8 cellular contexts compared by ENCODE assay signal in the genomic region with DNA sequence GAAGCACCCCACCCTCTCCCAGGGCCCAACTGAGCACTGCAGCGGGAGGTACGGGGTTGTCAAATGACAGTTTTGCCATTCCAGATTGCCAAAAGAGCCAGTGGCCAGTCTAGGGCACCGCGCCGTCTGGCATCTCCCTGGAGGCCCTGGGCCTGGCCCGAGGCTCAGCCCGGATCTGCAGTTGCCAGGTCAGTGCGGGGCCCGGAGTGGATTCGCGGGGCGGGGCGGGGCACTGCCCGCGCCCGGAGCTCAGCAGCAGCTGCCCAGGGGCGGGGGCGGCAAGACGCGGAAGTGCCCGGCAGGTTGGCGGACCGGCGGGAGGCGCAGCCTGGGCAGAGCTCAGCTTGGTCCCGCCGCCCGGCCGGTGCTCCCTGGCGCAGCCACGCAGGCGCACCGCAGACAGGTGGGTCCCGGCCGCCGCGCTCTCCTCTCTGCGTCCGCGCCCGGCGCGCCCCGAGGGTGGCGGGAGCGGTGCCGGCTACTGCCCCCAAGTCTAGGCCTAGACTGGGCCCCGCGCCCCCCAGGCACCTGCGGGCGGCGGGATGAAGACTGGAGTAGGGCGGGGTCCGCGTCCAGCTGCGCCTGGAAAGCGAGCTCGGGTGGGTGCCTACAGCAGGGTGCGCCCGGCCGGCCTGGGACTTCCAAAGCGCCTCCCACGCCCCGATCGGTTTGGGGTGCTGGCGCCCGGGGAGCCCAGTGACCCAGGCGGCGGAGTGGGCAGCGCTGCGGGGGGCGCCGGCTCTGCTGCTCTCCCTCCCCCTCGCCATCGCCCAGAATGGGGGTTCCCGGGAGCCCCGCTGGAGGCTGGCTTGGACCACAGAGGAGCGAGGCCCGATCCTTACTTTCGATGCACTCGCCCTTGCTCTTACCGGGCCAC. TPM values are rescaled to one million over a fixed set of nuclear protein-coding genes. Genes with fewer than 3 reads are reported as not detected.
DNase-seq lines count a peak whose midpoint lies in the region; ATAC-seq and TF ChIP-seq lines count a peak whose summit lies in the region.

A gene with protein sequence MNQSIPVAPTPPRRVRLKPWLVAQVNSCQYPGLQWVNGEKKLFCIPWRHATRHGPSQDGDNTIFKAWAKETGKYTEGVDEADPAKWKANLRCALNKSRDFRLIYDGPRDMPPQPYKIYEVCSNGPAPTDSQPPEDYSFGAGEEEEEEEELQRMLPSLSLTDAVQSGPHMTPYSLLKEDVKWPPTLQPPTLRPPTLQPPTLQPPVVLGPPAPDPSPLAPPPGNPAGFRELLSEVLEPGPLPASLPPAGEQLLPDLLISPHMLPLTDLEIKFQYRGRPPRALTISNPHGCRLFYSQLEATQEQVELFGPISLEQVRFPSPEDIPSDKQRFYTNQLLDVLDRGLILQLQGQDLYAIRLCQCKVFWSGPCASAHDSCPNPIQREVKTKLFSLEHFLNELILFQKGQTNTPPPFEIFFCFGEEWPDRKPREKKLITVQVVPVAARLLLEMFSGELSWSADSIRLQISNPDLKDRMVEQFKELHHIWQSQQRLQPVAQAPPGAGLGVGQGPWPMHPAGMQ (plus strand): TSS at position 281 of the 877 bp plus-strand sequence. CDS start 4,155 bp downstream, outside the sequence.

- no peak within 1 kb of the TSS for H3K27ac ChIP-seq in brain microvascular endothelial cell

- ATAC-seq in stimulated activated naive CD8-positive, alpha-beta T cell treated with anti-CD3 and anti-CD28 coated beads, Interleukin-15, Interleukin-2, amounts not matched to agents 100 U/mL and 50 U/mL, for 24 hours = peak; percentile 17
- no peak for ATAC-seq in HG03469 (IDR thresholded peaks at IDR 0.05; ENCODE audit: unreplicated experiment)

- H3K4me3 ChIP-seq in brain microvascular endothelial cell (ENCODE audit: low read depth, low read length) = peak within 1 kb of the TSS; percentile 33

- H3K27me3 ChIP-seq in brain microvascular endothelial cell (replicated peaks) = peaks cover 42% of the 10 kb centered on the region

- H3K36me3 ChIP-seq in brain microvascular endothelial cell (replicated peaks) = no peaks in the 10 kb centered on the region

- TF ChIP-seq POLR2A in GM15510 (IDR thresholded peaks at IDR 0.05; ENCODE audit: borderline replicate concordance, extremely low read depth, insufficient read length) = peak; percentile 78

- DNase-seq in Ammon's horn (ENCODE audit: low spot score) (peak; percentile 34), NCI-H526 treated with DMSO at 0.1 percent for 48 hours (lab: John Stamatoyannopoulos, UW) (peak; percentile 56), brain microvascular endothelial cell (no peak), kidney tubule cell (ENCODE audit: low spot score) (peak; percentile 86), occipital lobe (lab: John Stamatoyannopoulos, UW) (no peak)
- DNase-seq in stimulated activated naive CD8-positive, alpha-beta T cell treated with anti-CD3 and anti-CD28 coated beads, Interleukin-15, Interleukin-2, amounts not matched to agents 100 U/mL and 50 U/mL, for 24 hours = peak; percentile 43

- in situ Hi-C loops in brain microvascular endothelial cell (cut with HindIII; ENCODE audit: low pct_ligation_motif_present, low sequenced_read_pairs) = no loop called here

- no peak for TF ChIP-seq CTCF in brain microvascular endothelial cell (IDR thresholded peaks at IDR 0.05; ENCODE audit: low read depth, low read length, missing control alignments)

RNA-seq across cellular contexts. Expression of the gene that starts here (rescaled TPM):
- 1.6 TPM for total RNA-seq in occipital lobe

Comparison
In these comparisons a context has a peak if more than half of its experiments do, and no peak if none do; other contexts are left out.
1. DNase-seq: peak in Ammon's horn (single experiment), NCI-H526 treated with DMSO at 0.1 percent for 48 hours (single experiment), kidney tubule cell (single experiment) and stimulated activated naive CD8-positive, alpha-beta T cell treated with anti-CD3 and anti-CD28 coated beads, Interleukin-15, Interleukin-2, amounts not matched to agents 100 U/mL and 50 U/mL, for 24 hours (single experiment); none in brain microvascular endothelial cell (single experiment) and occipital lobe (single experiment).